In the genomic region with DNA sequence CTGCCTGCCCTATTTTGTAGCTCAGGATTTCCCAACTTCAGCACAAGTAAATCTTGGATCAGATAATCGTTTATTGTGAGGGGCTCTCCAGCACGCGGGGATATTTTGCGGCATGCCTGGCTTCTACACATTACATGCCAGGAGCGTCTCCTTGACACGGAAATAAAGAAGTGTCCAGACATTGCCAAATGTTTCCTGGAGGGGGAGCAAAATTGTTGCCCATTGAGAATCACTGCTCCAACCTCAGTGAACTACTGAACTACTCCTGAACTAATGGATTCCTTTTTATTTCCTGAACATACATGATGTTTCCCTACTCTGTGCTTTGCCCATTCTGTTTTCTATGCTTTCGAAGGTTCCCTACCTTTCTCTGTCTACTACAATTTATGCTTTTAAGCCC, we compare ENCODE assay signal across 20 cellular contexts.
DNase-seq lines count a peak whose midpoint lies in the region; ATAC-seq and TF ChIP-seq lines count a peak whose summit lies in the region.
"Had no signal": no experiment of that assay in that cellular context is flagged by ENCODE, and none has a peak within 500 bp of the region (broad histone marks: within the 10 kb centered on the region; RNA-seq: fewer than 3 reads in every experiment).

No MANE protein-coding gene starts in this region.

- H3K9me2 ChIP-seq in PC-3 (replicated peaks; ENCODE audit: low read length): no peaks in the 10 kb centered on the region

- H3K4me2 ChIP-seq in PC-3 (ENCODE audit: low read length): no peak overlapping the region

- no peaks in the 10 kb centered on the region for H3K9me3 ChIP-seq in PC-3 (ENCODE audit: low read length)
- no peaks in the 10 kb centered on the region for H3K9me3 ChIP-seq in thyroid gland
- no peaks in the 10 kb centered on the region for H3K9me3 ChIP-seq in aorta (ENCODE audit: control insufficient read depth, low read length)
- H3K9me3 ChIP-seq: left lung, MG63, sigmoid colon had no signal

- CTCF ChIA-PET in PC-3 (lab: Charles Lee): no interaction called here

- POLR2A ChIA-PET in PC-3 (lab: Charles Lee; ENCODE audit: unreplicated experiment): no interaction called here

- no TSS peak for BruUV-seq in PC-3 (replicated peaks; lab: Mats Ljungman, UMichigan)

- H3K9ac ChIP-seq in PC-3 (ENCODE audit: low read length): no peak overlapping the region

- intact Hi-C loops in PC-3 (cut with micrococcal nuclease): no loop called here
- intact Hi-C loops in thyroid gland (cut with DNase I): no loop called here
- intact Hi-C loops in aorta (cut with DNase I): no loop called here

- H3K4me1 ChIP-seq in ACC112 (ENCODE audit: control insufficient read depth, insufficient read depth, low read length, unreplicated experiment) (no peaks in the 10 kb centered on the region), PC-3 (ENCODE audit: insufficient read depth, low read length) (no peaks in the 10 kb centered on the region), thyroid gland (no peaks in the 10 kb centered on the region), aorta (ENCODE audit: control insufficient read depth in 1 of 2, insufficient read depth in 2 of 2, low read length in 2 of 2) (no peaks in the 10 kb centered on the region)
- H3K4me1 ChIP-seq: left lung, sigmoid colon had no signal

- H3K36me3 ChIP-seq in ACC112 (ENCODE audit: insufficient read depth, low read length): no peaks in the 10 kb centered on the region
- no peaks in the 10 kb centered on the region for H3K36me3 ChIP-seq in PC-3 (ENCODE audit: low read depth, low read length)
- no peaks in the 10 kb centered on the region for H3K36me3 ChIP-seq in thyroid gland
- no peaks in the 10 kb centered on the region for H3K36me3 ChIP-seq in aorta (ENCODE audit: control insufficient read depth in 1 of 2, insufficient read depth in 2 of 2, low read length in 1 of 2)
- H3K36me3 ChIP-seq: left lung, MG63, sigmoid colon had no signal

- no peak overlapping the region for H3K27ac ChIP-seq in ACC112 (ENCODE audit: low read depth, low read length)
- no peak overlapping the region for H3K27ac ChIP-seq in PC-3 (ENCODE audit: low read length)
- H3K27ac ChIP-seq in thyroid gland: no peak overlapping the region
- H3K27ac ChIP-seq in aorta (ENCODE audit: low read depth in 1 of 2, low read length in 2 of 2): no peak overlapping the region
- H3K27ac ChIP-seq: epithelial cell of prostate, left lung, sigmoid colon had no signal

- WGBS in thyroid gland, 2 donors: 80 to 83% methylated on average over 7 of the region's 7 CpGs
- 79% methylated on average over 7 of the region's 7 CpGs for WGBS in aorta, 2 donors

- no peaks in the 10 kb centered on the region for H4K20me1 ChIP-seq in PC-3 (ENCODE audit: low read length)

- H2AFZ ChIP-seq in ACC112 (ENCODE audit: low read length, unreplicated experiment): peak overlapping the region; percentile 3
- H2AFZ ChIP-seq in PC-3 (ENCODE audit: low read length): no peak overlapping the region

- H3K79me2 ChIP-seq in ACC112 (ENCODE audit: control insufficient read depth, insufficient read depth, low read length, unreplicated experiment) (no peaks in the 10 kb centered on the region), PC-3 (ENCODE audit: low read length) (no peaks in the 10 kb centered on the region)

- no peak for ATAC-seq in PC-3
- no peak for ATAC-seq in HG02870 (IDR thresholded peaks at IDR 0.05; ENCODE audit: unreplicated experiment)
- no peak for ATAC-seq in aorta (ENCODE audit: low FRiP score)
- ATAC-seq: activated naive CD4-positive, alpha-beta T cell treated with anti-CD3 and anti-CD28 coated beads, Interleukin-2, amount 50 U/mL, for 72 hours; activated T-cell treated with anti-CD3 and anti-CD28 coated beads, Interleukin-2, amount 50 U/mL, for 4 hours; left lung had no signal

- DNase-seq in H4 (ENCODE audit: low spot score): peak; percentile 9
- DNase-seq in PC-3: peak; percentile 21
- peak; percentile 46 for DNase-seq in kidney tubule cell (ENCODE audit: low spot score)
- DNase-seq in thyroid gland: no peak
- DNase-seq in activated CD4-positive, CD25-positive, alpha-beta regulatory T cell treated with anti-CD3 and anti-CD28 coated beads, Interleukin-2, amount 50 U/mL, for 72 hours: no peak
- no peak for DNase-seq in aorta
- DNase-seq: activated CD4-positive, alpha-beta memory T cell treated with anti-CD3 and anti-CD28 coated beads, Interleukin-2, amount 10 ng/mL, durations not matched to agents 7 days and 5 days; activated T-cell treated with anti-CD3 and anti-CD28 coated beads, Interleukin-2, amount 50 U/mL, for 4 hours; GF-D8; left lung; MG63; NCI-H146; NCI-H226; NK-92 treated with Interleukin-12 subunit alpha and Interleukin-12 subunit beta, amount 100 ng/mL, for 24 hours; sigmoid colon; stimulated activated CD4-positive, alpha-beta T cell treated with anti-CD3 and anti-CD28 coated beads, Interleukin-2, amount 100 ng/mL, for 24 hours had no signal

- TF ChIP-seq POLR2A in thyroid gland (IDR thresholded peaks at IDR 0.05): no peak

- H3F3A ChIP-seq in PC-3 (ENCODE audit: low read length, unreplicated experiment): no peaks in the 10 kb centered on the region

- H3K4me3 ChIP-seq in ACC112 (ENCODE audit: low read depth, low read length): no peak overlapping the region
- H3K4me3 ChIP-seq in PC-3 (ENCODE audit: low read length): no peak overlapping the region
- H3K4me3 ChIP-seq in thyroid gland (replicated peaks in 1 of 3): no peak overlapping the region
- H3K4me3 ChIP-seq in aorta (ENCODE audit: low read length in 2 of 2): no peak overlapping the region
- H3K4me3 ChIP-seq: left lung, MG63, sigmoid colon had no signal

- H3K27me3 ChIP-seq in ACC112 (ENCODE audit: insufficient read depth, low read length) (no peaks in the 10 kb centered on the region), PC-3 (ENCODE audit: low read length) (no peaks in the 10 kb centered on the region), thyroid gland (no peaks in the 10 kb centered on the region), aorta (ENCODE audit: control insufficient read depth in 1 of 2, insufficient read depth in 2 of 2, low read length in 1 of 2) (no peaks in the 10 kb centered on the region)
- H3K27me3 ChIP-seq: left lung, MG63, sigmoid colon had no signal

- TF ChIP-seq CTCF in PC-3 (conservative IDR thresholded peaks at IDR 0.05; ENCODE audit: low read depth, low read length) (peak; percentile 22; the same call in 1 of the 2 replicates), thyroid gland (IDR thresholded peaks at IDR 0.05) (no peak)

Comparison
In these comparisons a context has a peak if more than half of its experiments do, and no peak if none do; other contexts are left out.
1. DNase-seq: peak in H4 (single experiment), PC-3 (single experiment) and kidney tubule cell (single experiment); none in thyroid gland (0 of 2), activated CD4-positive, CD25-positive, alpha-beta regulatory T cell treated with anti-CD3 and anti-CD28 coated beads, Interleukin-2, amount 50 U/mL, for 72 hours (single experiment) and aorta (0 of 2).